ENCODE assay signal across 8 cellular contexts in the genomic region with DNA sequence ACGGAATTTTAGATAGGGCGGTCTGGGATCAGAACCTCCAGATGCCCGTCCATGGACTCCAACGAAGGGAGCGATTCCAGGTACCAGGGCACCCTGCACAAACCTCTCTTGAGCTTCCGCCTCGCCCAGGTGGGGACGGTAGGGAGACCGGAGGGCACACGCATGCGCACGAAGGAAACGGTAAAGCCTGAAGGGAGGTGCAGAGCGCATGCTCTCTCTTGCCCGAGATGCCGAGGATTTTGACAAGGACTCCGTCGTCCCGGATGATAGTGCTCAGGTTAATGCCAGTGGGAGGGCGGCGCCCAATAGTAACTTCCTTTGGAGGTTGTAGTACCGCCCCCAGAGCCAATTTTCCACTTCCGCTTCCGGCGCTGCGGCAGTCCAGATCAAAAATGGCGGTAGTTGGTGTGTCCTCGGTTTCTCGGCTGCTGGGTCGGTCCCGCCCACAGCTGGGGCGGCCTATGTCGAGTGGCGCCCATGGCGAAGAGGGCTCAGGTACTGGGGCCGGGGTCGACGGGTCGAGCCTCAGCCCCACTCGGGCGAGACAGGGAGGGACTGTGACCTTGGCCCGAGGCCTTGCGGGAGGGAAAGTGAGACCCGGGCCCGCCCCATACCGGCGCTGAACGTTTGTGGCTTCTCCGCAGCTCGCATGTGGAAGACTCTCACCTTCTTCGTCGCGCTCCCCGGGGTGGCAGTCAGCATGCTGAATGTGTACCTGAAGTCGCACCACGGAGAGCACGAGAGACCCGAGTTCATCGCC. TPM values are rescaled to one million over a fixed set of nuclear protein-coding genes. Genes with fewer than 3 reads are reported as not detected.
DNase-seq lines count a peak whose midpoint lies in the region; ATAC-seq and TF ChIP-seq lines count a peak whose summit lies in the region.

Gene COX6A1 (plus strand): TSS at position 379 of the 760 bp plus-strand sequence. CDS start 14 bp downstream, at position 393.

- 2% methylated on average over 28 of the region's 59 CpGs for WGBS in SK-N-SH (ENCODE audit: low lambda C conversion rate)

- H3K9me2 ChIP-seq in SK-N-SH: no peaks in the 10 kb centered on the region

- peaks cover 0 to 11% of the 10 kb centered on the region in 2 experiments; a peak in 2 of 4 replicates for H3K4me1 ChIP-seq in SK-N-SH (ENCODE audit: control insufficient read depth in 1 of 2, insufficient read depth in 2 of 2, low read depth in 1 of 2, low read length in 1 of 2)

- H2AFZ ChIP-seq in SK-N-SH (ENCODE audit: low read depth): peak within 1 kb of the TSS; percentile 88

- TF ChIP-seq CTCF in GM10248 (IDR thresholded peaks at IDR 0.05; ENCODE audit: control extremely low read depth, extremely low read depth, low read depth, missing control alignments) (peak; percentile 2), SK-N-SH (IDR thresholded peaks at IDR 0.05) (no peak)

- H3K36me3 ChIP-seq in SK-N-SH (replicated peaks in 1 of 2; ENCODE audit: control insufficient read depth in 1 of 2, insufficient read depth in 2 of 2, low read length in 1 of 2): peaks cover 5 to 27% of the 10 kb centered on the region in 2 experiments

- no peaks in the 10 kb centered on the region for H3K27me3 ChIP-seq in SK-N-SH (ENCODE audit: insufficient read depth)

- H3K9ac ChIP-seq in SK-N-SH: peak within 1 kb of the TSS; percentile 70

- TF ChIP-seq EP300 in SK-N-SH (IDR thresholded peaks at IDR 0.05; ENCODE audit: borderline replicate concordance in 1 of 2, low read depth in 1 of 2, low read length in 1 of 2): peak in 1 of 2 experiments; percentile 28; a peak in 1 of 4 replicates

- no peak for TF ChIP-seq RAD21 in SK-N-SH (IDR thresholded peaks at IDR 0.05; ENCODE audit: low read length)

- H3K27ac ChIP-seq in SK-N-SH (ENCODE audit: low read depth in 2 of 2, low read length in 1 of 2) (peak within 1 kb of the TSS; percentile 58 to 83; a peak in 3 of 4 replicates), temporal lobe (ENCODE audit: low read depth, low read length) (peak within 1 kb of the TSS; percentile 79)

- H3K9me3 ChIP-seq in SK-N-SH: no peaks in the 10 kb centered on the region

- peaks cover 23% of the 10 kb centered on the region for H3F3A ChIP-seq in SK-N-SH (replicated peaks; ENCODE audit: insufficient read depth)

- ATAC-seq in HG02571 (IDR thresholded peaks at IDR 0.05; ENCODE audit: unreplicated experiment): peak; percentile 94

- H4K20me1 ChIP-seq in SK-N-SH (ENCODE audit: insufficient read depth): peaks cover 10% of the 10 kb centered on the region

- POLR2A ChIA-PET in GM10248 (lab: Yijun Ruan, JAX) (interaction anchor here (0.7 to 1.4 kb wide), 3 partner anchors 13 to 237 kb away, joined by 3 to 4 read pairs (median 3); partner anchors contain the start of genes DYNLL1 and RPLP0), SK-N-SH (lab: Yijun Ruan, JAX) (interaction anchor here (0.6 to 1.5 kb wide), 7 partner anchors 48 to 281 kb away, joined by 3 to 6 read pairs (median 3); partner anchors contain the start of genes DYNLL1, RNU4-1, RNU4-2 and RPLP0)

- CTCF ChIA-PET in GM10248 (lab: Yijun Ruan, JAX): interaction anchor here (0.7 to 4.2 kb wide), 6 partner anchors 9 to 111 kb away, joined by 3 to 22 read pairs (median 4); partner anchors contain the start of gene PLA2G1B
- CTCF ChIA-PET in SK-N-SH (lab: Yijun Ruan, JAX): interaction anchor here (1.1 to 2.6 kb wide), 7 partner anchors 8 to 81 kb away, joined by 3 to 9 read pairs (median 5); partner anchors contain the start of gene SRSF9

- peak within 1 kb of the TSS; percentile 74 for H3K4me2 ChIP-seq in SK-N-SH

- peaks cover 47% of the 10 kb centered on the region for H3K79me2 ChIP-seq in SK-N-SH (ENCODE audit: insufficient read depth)

- peak within 1 kb of the TSS; percentile 70 to 93 for H3K4me3 ChIP-seq in SK-N-SH (ENCODE audit: low read depth in 2 of 2, low read length in 1 of 2)

- DNase-seq in GM10248 (ENCODE audit: extremely low spot score) (peak; percentile 98), NCI-H1048 (lab: John Stamatoyannopoulos, UW) (peak; percentile 96), SK-N-SH (peak; percentile 93), globus pallidus (ENCODE audit: low spot score) (peak; percentile 94), occipital lobe (lab: John Stamatoyannopoulos, UW) (peak; percentile 94)
- DNase-seq in activated naive CD4-positive, alpha-beta T cell treated with anti-CD3 and anti-CD28 coated beads, Interleukin-2, amount 50 U/mL, for 16 hours: peak; percentile 99

TF ChIP-seq in SK-N-SH, 30 proteins besides CTCF, POLR2A, EP300 and RAD21 (continues in another document):
- TF ChIP-seq JUND (IDR thresholded peaks at IDR 0.05) (no peak), NRF1 (IDR thresholded peaks at IDR 0.05; ENCODE audit: low read depth, low read length) (peak; percentile 99), GABPA (IDR thresholded peaks at IDR 0.05; ENCODE audit: low read depth) (peak; percentile 93), FOXM1 (IDR thresholded peaks at IDR 0.05; ENCODE audit: low read depth) (no peak), POLR2AphosphoS5 (IDR thresholded peaks at IDR 0.05; ENCODE audit: low read depth, low read length) (peak; percentile 81), YY1 (IDR thresholded peaks at IDR 0.05; ENCODE audit: low read depth) (peak; percentile 96), RFX5 (IDR thresholded peaks at IDR 0.05; ENCODE audit: low read length) (no peak), CHD2 (IDR thresholded peaks at IDR 0.05; ENCODE audit: low read length, partially characterized antibody) (no peak), RXRA (IDR thresholded peaks at IDR 0.05; ENCODE audit: borderline replicate concordance, low read depth) (no peak), SMC3 (IDR thresholded peaks at IDR 0.05; ENCODE audit: low read depth, low read length) (0 out of 2 replicates have a peak, but pooled peaks have one; percentile 4), EZH2phosphoT487 (IDR thresholded peaks at IDR 0.05; ENCODE audit: borderline replicate concordance, low read depth) (no peak), MXI1 (IDR thresholded peaks at IDR 0.05; ENCODE audit: low read depth, low read length) (peak; percentile 78)
- TF ChIP-seq, protein P1, sequence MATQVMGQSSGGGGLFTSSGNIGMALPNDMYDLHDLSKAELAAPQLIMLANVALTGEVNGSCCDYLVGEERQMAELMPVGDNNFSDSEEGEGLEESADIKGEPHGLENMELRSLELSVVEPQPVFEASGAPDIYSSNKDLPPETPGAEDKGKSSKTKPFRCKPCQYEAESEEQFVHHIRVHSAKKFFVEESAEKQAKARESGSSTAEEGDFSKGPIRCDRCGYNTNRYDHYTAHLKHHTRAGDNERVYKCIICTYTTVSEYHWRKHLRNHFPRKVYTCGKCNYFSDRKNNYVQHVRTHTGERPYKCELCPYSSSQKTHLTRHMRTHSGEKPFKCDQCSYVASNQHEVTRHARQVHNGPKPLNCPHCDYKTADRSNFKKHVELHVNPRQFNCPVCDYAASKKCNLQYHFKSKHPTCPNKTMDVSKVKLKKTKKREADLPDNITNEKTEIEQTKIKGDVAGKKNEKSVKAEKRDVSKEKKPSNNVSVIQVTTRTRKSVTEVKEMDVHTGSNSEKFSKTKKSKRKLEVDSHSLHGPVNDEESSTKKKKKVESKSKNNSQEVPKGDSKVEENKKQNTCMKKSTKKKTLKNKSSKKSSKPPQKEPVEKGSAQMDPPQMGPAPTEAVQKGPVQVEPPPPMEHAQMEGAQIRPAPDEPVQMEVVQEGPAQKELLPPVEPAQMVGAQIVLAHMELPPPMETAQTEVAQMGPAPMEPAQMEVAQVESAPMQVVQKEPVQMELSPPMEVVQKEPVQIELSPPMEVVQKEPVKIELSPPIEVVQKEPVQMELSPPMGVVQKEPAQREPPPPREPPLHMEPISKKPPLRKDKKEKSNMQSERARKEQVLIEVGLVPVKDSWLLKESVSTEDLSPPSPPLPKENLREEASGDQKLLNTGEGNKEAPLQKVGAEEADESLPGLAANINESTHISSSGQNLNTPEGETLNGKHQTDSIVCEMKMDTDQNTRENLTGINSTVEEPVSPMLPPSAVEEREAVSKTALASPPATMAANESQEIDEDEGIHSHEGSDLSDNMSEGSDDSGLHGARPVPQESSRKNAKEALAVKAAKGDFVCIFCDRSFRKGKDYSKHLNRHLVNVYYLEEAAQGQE (IDR thresholded peaks at IDR 0.05; ENCODE audit: low read depth, low read length): peak; percentile 24; the same call in 1 of the 2 replicates
- TF ChIP-seq, protein P2, sequence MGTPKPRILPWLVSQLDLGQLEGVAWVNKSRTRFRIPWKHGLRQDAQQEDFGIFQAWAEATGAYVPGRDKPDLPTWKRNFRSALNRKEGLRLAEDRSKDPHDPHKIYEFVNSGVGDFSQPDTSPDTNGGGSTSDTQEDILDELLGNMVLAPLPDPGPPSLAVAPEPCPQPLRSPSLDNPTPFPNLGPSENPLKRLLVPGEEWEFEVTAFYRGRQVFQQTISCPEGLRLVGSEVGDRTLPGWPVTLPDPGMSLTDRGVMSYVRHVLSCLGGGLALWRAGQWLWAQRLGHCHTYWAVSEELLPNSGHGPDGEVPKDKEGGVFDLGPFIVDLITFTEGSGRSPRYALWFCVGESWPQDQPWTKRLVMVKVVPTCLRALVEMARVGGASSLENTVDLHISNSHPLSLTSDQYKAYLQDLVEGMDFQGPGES (IDR thresholded peaks at IDR 0.05; ENCODE audit: low read depth, low read length): no peak
- TF ChIP-seq, protein P3, sequence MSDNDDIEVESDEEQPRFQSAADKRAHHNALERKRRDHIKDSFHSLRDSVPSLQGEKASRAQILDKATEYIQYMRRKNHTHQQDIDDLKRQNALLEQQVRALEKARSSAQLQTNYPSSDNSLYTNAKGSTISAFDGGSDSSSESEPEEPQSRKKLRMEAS (IDR thresholded peaks at IDR 0.05; ENCODE audit: low read depth): peak; percentile 54; the same call in 1 of the 2 replicates
- TF ChIP-seq, protein P4, sequence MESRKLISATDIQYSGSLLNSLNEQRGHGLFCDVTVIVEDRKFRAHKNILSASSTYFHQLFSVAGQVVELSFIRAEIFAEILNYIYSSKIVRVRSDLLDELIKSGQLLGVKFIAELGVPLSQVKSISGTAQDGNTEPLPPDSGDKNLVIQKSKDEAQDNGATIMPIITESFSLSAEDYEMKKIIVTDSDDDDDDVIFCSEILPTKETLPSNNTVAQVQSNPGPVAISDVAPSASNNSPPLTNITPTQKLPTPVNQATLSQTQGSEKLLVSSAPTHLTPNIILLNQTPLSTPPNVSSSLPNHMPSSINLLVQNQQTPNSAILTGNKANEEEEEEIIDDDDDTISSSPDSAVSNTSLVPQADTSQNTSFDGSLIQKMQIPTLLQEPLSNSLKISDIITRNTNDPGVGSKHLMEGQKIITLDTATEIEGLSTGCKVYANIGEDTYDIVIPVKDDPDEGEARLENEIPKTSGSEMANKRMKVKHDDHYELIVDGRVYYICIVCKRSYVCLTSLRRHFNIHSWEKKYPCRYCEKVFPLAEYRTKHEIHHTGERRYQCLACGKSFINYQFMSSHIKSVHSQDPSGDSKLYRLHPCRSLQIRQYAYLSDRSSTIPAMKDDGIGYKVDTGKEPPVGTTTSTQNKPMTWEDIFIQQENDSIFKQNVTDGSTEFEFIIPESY (IDR thresholded peaks at IDR 0.05; ENCODE audit: borderline replicate concordance, low read depth): no peak

RNA-seq across cellular contexts. Expression of gene COX6A1, which starts in this region (rescaled TPM):
- polyA plus RNA-seq in SK-N-SH (2012; rRNA removed): 1,149 and 1,199 TPM in 2 replicates
- 571 and 799 TPM in 2 replicates for polyA plus RNA-seq in SK-N-SH (2012; cell fraction: cytosol; rRNA removed)
- polyA plus RNA-seq in SK-N-SH (2012; cell fraction: nucleus; rRNA removed): 370 and 664 TPM in 2 replicates
- total RNA-seq in occipital lobe (367 TPM), temporal lobe (292 TPM)

Comparison
In these comparisons a context has a peak if more than half of its experiments do, and no peak if none do; other contexts are left out.
1. Peak in every context shown above with its lines: DNase-seq, ATAC-seq, H3K4me3 ChIP-seq and H3K27ac ChIP-seq.